In the genomic region with DNA sequence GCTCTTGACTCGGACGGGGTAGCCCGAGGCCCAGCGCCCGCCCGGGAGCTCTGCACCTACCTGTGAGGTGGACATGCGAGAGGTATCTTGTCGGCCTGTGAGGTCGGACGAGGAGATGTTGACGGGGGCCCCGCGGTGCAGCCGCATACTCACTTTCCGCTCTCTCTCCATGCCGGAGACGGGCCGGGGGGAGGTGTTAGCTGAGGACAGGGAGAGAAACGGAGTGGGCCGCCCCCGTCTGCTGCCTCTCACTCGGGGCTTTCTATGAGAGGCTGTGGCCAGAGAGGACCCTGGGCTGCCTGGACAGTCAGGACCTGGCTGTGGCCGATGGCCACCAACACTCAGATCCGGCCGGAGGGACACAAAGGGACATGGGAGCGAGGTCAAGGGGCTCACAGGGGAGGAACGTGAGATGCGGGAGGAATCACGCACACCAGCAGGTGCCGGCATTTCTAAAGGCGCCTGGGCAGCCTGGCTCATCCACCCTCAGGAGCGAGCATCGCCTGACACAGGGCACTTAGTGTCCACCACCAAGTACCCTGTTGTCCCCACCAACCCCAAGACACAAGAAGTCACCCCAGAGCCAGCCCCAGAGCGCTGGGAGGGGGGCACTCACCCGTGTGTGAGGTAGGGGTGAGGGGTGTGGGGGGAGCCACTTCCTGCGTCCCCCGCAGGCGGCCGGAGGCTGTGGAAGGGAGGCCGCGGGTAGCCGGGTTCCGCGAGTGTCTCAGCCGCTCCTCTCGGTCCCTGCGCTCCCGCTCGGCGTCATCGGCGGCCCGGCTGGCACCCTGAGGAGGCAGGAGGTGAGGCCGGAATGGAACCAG, we compare ENCODE assay signal across 19 cellular contexts. TPM values are rescaled to one million over a fixed set of nuclear protein-coding genes. Genes with fewer than 3 reads are reported as not detected.
DNase-seq lines count a peak whose midpoint lies in the region; ATAC-seq, FAIRE-seq and TF ChIP-seq lines count a peak whose summit lies in the region.
"Had no signal": no experiment of that assay in that cellular context is flagged by ENCODE, and none has a peak within 500 bp of the region (broad histone marks: within the 10 kb centered on the region; RNA-seq: fewer than 3 reads in every experiment).

No MANE protein-coding gene starts in this region.

- H3K27me3 Mint-ChIP-seq in activated CD4-positive, alpha-beta T cell treated with anti-CD3 and anti-CD28 coated beads, Interleukin-2, amount 10 ng/mL, durations not matched to agents 7 days and 5 days, result no peaks in the 10 kb centered on the region
- H3K27me3 Mint-ChIP-seq in mesothelial cell of epicardium (ENCODE audit: low read depth), result no peaks in the 10 kb centered on the region
- H3K27me3 Mint-ChIP-seq: activated naive CD8-positive, alpha-beta T cell had no signal

- in situ Hi-C loops in K562 (cut with MboI), result no loop called here

- ATAC-seq in K562, result no peak
- no peak for ATAC-seq in psoas muscle
- no peak for ATAC-seq in HG02571 (IDR thresholded peaks at IDR 0.05; ENCODE audit: unreplicated experiment)
- ATAC-seq: mucosa of descending colon, WTC11 had no signal

- H3K27ac ChIP-seq in K562 (ENCODE audit: extremely low read depth, low read depth, low read length) (no peak overlapping the region), psoas muscle (no peak overlapping the region), vagina (no peak overlapping the region)

- no peak for TF ChIP-seq RAD21 in K562 (CRISPR knock-in tag; conservative IDR thresholded peaks at IDR 0.05 in 1 of 2, IDR thresholded peaks at IDR 0.05 in 1 of 2)

- DNase-seq in activated CD4-positive, alpha-beta T cell treated with anti-CD3 and anti-CD28 coated beads, Interleukin-2, amount 10 ng/mL, durations not matched to agents 7 days and 5 days, result no peak
- no peak for DNase-seq in activated CD4-positive, alpha-beta T cell treated with anti-CD3 and anti-CD28 coated beads, Interleukin-2, amount 50 U/mL, for 4 hours
- DNase-seq in GM12892 (ENCODE audit: insufficient read length), result no peak
- no peak for DNase-seq in K562 (ENCODE audit: extremely low read depth in 1 of 4, low spot score in 3 of 4)
- peak; percentile 24 to 56 for DNase-seq in psoas muscle
- no peak for DNase-seq in mesothelial cell of epicardium (ENCODE audit: low spot score in 2 of 2, unreplicated experiment in 2 of 2)
- no peak for DNase-seq in vagina (ENCODE audit: extremely low spot score in 2 of 2)
- DNase-seq: BE2C; Karpas-422; NCI-H1048; NCI-H1930; NCI-H345; PC-9; stimulated activated CD4-positive, alpha-beta T cell treated with anti-CD3 and anti-CD28 coated beads, Interleukin-4, amount 100 ng/mL, for 24 hours had no signal

- H3K36me3 Mint-ChIP-seq in activated CD4-positive, alpha-beta T cell treated with anti-CD3 and anti-CD28 coated beads, Interleukin-2, amount 10 ng/mL, durations not matched to agents 7 days and 5 days (ENCODE audit: low read depth), result peaks cover 60% of the 10 kb centered on the region
- H3K36me3 Mint-ChIP-seq in mesothelial cell of epicardium, result peaks cover 44% of the 10 kb centered on the region

- H3K4me2 ChIP-seq in K562 (ENCODE audit: insufficient read depth, low read length), result no peak overlapping the region
- H3K4me2 ChIP-seq: PC-9 had no signal

- no TSS peak for BruUV-seq in K562 (replicated peaks; lab: Mats Ljungman, UMichigan)

- POLR2A ChIA-PET in activated CD4-positive, alpha-beta T cell treated with anti-CD3 and anti-CD28 coated beads, Interleukin-2, amount 10 ng/mL, durations not matched to agents 7 days and 5 days (lab: Charles Lee), result no interaction called here
- POLR2A ChIA-PET in K562 (lab: Yijun Ruan, JAX), result interaction anchor here (1.1 kb wide), 1 partner anchor 20 kb away, joined by 4 read pairs; no protein-coding TSS in a partner anchor

- H3K4me3 ChIP-seq in K562 (no peak overlapping the region), psoas muscle (no peak overlapping the region), vagina (no peak overlapping the region)
- H3K4me3 ChIP-seq: mucosa of descending colon, PC-9 had no signal

- peaks cover 19% of the 10 kb centered on the region for H3K4me1 Mint-ChIP-seq in activated CD4-positive, alpha-beta T cell treated with anti-CD3 and anti-CD28 coated beads, Interleukin-2, amount 10 ng/mL, durations not matched to agents 7 days and 5 days
- no peaks in the 10 kb centered on the region for H3K4me1 Mint-ChIP-seq in mesothelial cell of epicardium
- H3K4me1 Mint-ChIP-seq: WTC11 had no signal

- no peak overlapping the region for H3K4me3 Mint-ChIP-seq in activated CD4-positive, alpha-beta T cell treated with anti-CD3 and anti-CD28 coated beads, Interleukin-2, amount 10 ng/mL, durations not matched to agents 7 days and 5 days
- no peak overlapping the region for H3K4me3 Mint-ChIP-seq in mesothelial cell of epicardium
- H3K4me3 Mint-ChIP-seq: activated naive CD8-positive, alpha-beta T cell; T-helper 2 cell treated with Interferon-gamma antibody and Interleukin-4, amounts not matched to agents 5 μg/mL and 100 μg/mL, for 36 hours; WTC11 had no signal

- H3K27me3 ChIP-seq in K562 (ENCODE audit: control insufficient read depth in 2 of 2, insufficient read depth in 2 of 2, low read length in 2 of 2), result no peaks in the 10 kb centered on the region
- H3K27me3 ChIP-seq in psoas muscle (ENCODE audit: insufficient read depth in 3 of 3, low read length in 2 of 3), result no peaks in the 10 kb centered on the region
- no peaks in the 10 kb centered on the region for H3K27me3 ChIP-seq in vagina
- H3K27me3 ChIP-seq: BE2C had no signal

- TF ChIP-seq CTCF in K562 (IDR thresholded peaks at IDR 0.05 in 2 of 3, conservative IDR thresholded peaks at IDR 0.05 in 1 of 3; ENCODE audit: insufficient read depth in 2 of 3, low read depth in 1 of 3, low read length in 3 of 3) (no peak), psoas muscle (IDR thresholded peaks at IDR 0.05) (no peak), mesothelial cell of epicardium (IDR thresholded peaks at IDR 0.05; ENCODE audit: unreplicated experiment) (no peak), vagina (IDR thresholded peaks at IDR 0.05) (no peak)

- peak overlapping the region; percentile 54 for H3K27ac Mint-ChIP-seq in activated CD4-positive, alpha-beta T cell treated with anti-CD3 and anti-CD28 coated beads, Interleukin-2, amount 10 ng/mL, durations not matched to agents 7 days and 5 days
- no peak overlapping the region for H3K27ac Mint-ChIP-seq in mesothelial cell of epicardium
- H3K27ac Mint-ChIP-seq: T-helper 2 cell treated with Interferon-gamma antibody and Interleukin-4, amounts not matched to agents 5 μg/mL and 100 μg/mL, for 36 hours; WTC11 had no signal

- FAIRE-seq in GM12892 (lab: Jason Lieb, UNC) (no peak), K562 (lab: Jason Lieb, UNC) (no peak)

- H3K36me3 ChIP-seq in K562 (ENCODE audit: control insufficient read depth, insufficient read depth, low read length) (peaks cover 96% of the 10 kb centered on the region; the same call in 2 of the 3 replicates), psoas muscle (ENCODE audit: insufficient read depth in 1 of 2, low read depth in 1 of 2) (peaks cover 25 to 94% of the 10 kb centered on the region in 2 donors), vagina (peaks cover 0 to 92% of the 10 kb centered on the region in 2 donors)

- WGBS in K562 (ENCODE audit: insufficient coverage, low coverage, missing lambda C conversion rate), result 94% methylated on average over 22 of the region's 54 CpGs
- WGBS in psoas muscle, 3 donors, result 90 to 93% (median 92%) methylated on average over 53 to 54 of the region's 54 CpGs

- peak overlapping the region in 1 of 2 experiments; percentile 36; a peak in 1 of 4 replicates for H3K9ac ChIP-seq in K562 (ENCODE audit: insufficient read depth in 1 of 2, low read depth in 2 of 2, low read length in 2 of 2)

- TF ChIP-seq POLR2A in GM12892 (IDR thresholded peaks at IDR 0.05; ENCODE audit: low read depth, low read length), result peak; percentile 26
- no peak for TF ChIP-seq POLR2A in K562 (conservative IDR thresholded peaks at IDR 0.05)
- no peak for TF ChIP-seq POLR2A in vagina (IDR thresholded peaks at IDR 0.05)

- no peak overlapping the region for H2AFZ ChIP-seq in K562 (ENCODE audit: low read depth, low read length)
- H2AFZ ChIP-seq: PC-9 had no signal

- H3K4me1 ChIP-seq in K562 (replicated peaks in 1 of 2; ENCODE audit: control insufficient read depth in 2 of 2, insufficient read depth in 2 of 2, low read length in 2 of 2) (peaks cover 0 to 33% of the 10 kb centered on the region in 2 experiments; a peak in 2 of 5 replicates), psoas muscle (peaks cover 24% of the 10 kb centered on the region), vagina (peaks cover 38% of the 10 kb centered on the region)

- no peaks in the 10 kb centered on the region for H3K9me1 ChIP-seq in K562 (ENCODE audit: control insufficient read depth, insufficient read depth, low read length)

- H3K9me3 ChIP-seq in K562 (replicated peaks; ENCODE audit: control insufficient read depth, insufficient read depth, low read depth, low read length) (no peaks in the 10 kb centered on the region), psoas muscle (no peaks in the 10 kb centered on the region), vagina (no peaks in the 10 kb centered on the region)
- H3K9me3 ChIP-seq: BE2C, mucosa of descending colon had no signal

- TF ChIP-seq EP300 in K562 (IDR thresholded peaks at IDR 0.05; ENCODE audit: low read length), result no peak

- intact Hi-C loops in K562 (cut with micrococcal nuclease), result no loop called here
- intact Hi-C loops in psoas muscle (cut with DNase I), result loop anchor here in 1 of 2 donors (5.0 kb wide), 1 partner anchor 68 kb away; a partner anchor contains a TSS
- intact Hi-C loops in vagina (cut with DNase I), result no loop called here

- H4K20me1 ChIP-seq in K562 (replicated peaks; ENCODE audit: control insufficient read depth, insufficient read depth, low read length), result no peaks in the 10 kb centered on the region

- peaks cover 39% of the 10 kb centered on the region for H3K79me2 ChIP-seq in K562 (ENCODE audit: control insufficient read depth, insufficient read depth, low read length)

- H3K9me3 Mint-ChIP-seq in activated CD4-positive, alpha-beta T cell treated with anti-CD3 and anti-CD28 coated beads, Interleukin-2, amount 10 ng/mL, durations not matched to agents 7 days and 5 days, result no peaks in the 10 kb centered on the region
- no peaks in the 10 kb centered on the region for H3K9me3 Mint-ChIP-seq in mesothelial cell of epicardium
- H3K9me3 Mint-ChIP-seq: T-helper 2 cell treated with Interferon-gamma antibody and Interleukin-4, amounts not matched to agents 5 μg/mL and 100 μg/mL, for 36 hours; WTC11 had no signal

- CTCF ChIA-PET in activated CD4-positive, alpha-beta T cell treated with anti-CD3 and anti-CD28 coated beads, Interleukin-2, amount 10 ng/mL, durations not matched to agents 7 days and 5 days (lab: Charles Lee), result interaction anchor here (1.0 kb wide), 1 partner anchor 11 kb away, joined by 4 read pairs; no protein-coding TSS in a partner anchor
- CTCF ChIA-PET in K562 (lab: Yijun Ruan, JAX; ENCODE audit: low intra/inter-chr PET ratio), result no interaction called here

RNA-seq across cellular contexts. Expression of a gene that starts 20.2 kb away (rescaled TPM):
- total RNA-seq in activated CD4-positive, alpha-beta T cell treated with anti-CD3 and anti-CD28 coated beads, Interleukin-2, amount 10 ng/mL, durations not matched to agents 7 days and 5 days, result 100 to 1,000 TPM; 104 to 140 TPM
- polyA plus RNA-seq in GM12892 (2012; ENCODE audit: missing spikeins), result 56.1 TPM
- total RNA-seq in K562 (2011; cell fraction: chromatin; rRNA removed; ENCODE audit: low replicate concordance), result 2.9 and 6.6 TPM in 2 replicates
- 10.0 and 10.5 TPM in 2 replicates for total RNA-seq in K562 (2011; cell fraction: nucleolus; rRNA removed)
- 4.4 and 5.7 TPM in 2 replicates for total RNA-seq in K562 (2011; cell fraction: nucleoplasm; rRNA removed)
- total RNA-seq in K562 (2014; rRNA removed) (1.8 and 2.5 TPM in 2 replicates), K562 (2014; rRNA removed; fragmentation: Illumina TruSeq; extraction: Trizol) (0.11 and 0.13 TPM in 2 replicates), K562 (2015; rRNA removed; fragmentation: Illumina TruSeq; extraction: Trizol) (1.0 and 1.2 TPM in 2 replicates), K562 (2021) (2.9 and 5.4 TPM in 2 replicates), psoas muscle (100 to 1,000 TPM in 2 of 4 donors, 10 to 100 TPM in 2; 18.6 to 182 (median 70.1) TPM), mesothelial cell of epicardium (62.0 to 68.8 TPM (median 67.3 TPM) in 3 replicates), vagina (21.1 TPM)
- polyA plus RNA-seq in K562 (2011; rRNA removed) (3.7 and 8.3 TPM in 2 replicates), K562 (2014; fragmentation: Illumina TruSeq; extraction: Trizol) (0.58 and 0.78 TPM in 2 replicates), K562 (2014; fragmentation: Nextera tagmentation; extraction: Ambion mirVana) (not detected), K562 (2014; rRNA removed) (0.81 and 1.9 TPM in 2 replicates), psoas muscle (100 to 1,000 TPM; 102 to 263 (median 128) TPM)
- 9.7 and 12.8 TPM in 2 replicates for polyA plus RNA-seq in K562 (2011; cell fraction: cytosol; rRNA removed)
- polyA plus RNA-seq in K562 (2011; cell fraction: nucleus; rRNA removed), result 9.1 and 10.2 TPM in 2 replicates
- 4.9 and 9.3 TPM in 2 replicates for polyA plus RNA-seq in K562 (2012)
- 2.9 and 3.7 TPM in 2 replicates for polyA minus RNA-seq in K562 (2011; rRNA and poly(A)+ RNA removed)
- 7.0 and 15.5 TPM in 2 replicates for polyA minus RNA-seq in K562 (2011; cell fraction: cytosol; rRNA and poly(A)+ RNA removed)
- 4.8 and 6.9 TPM in 2 replicates for polyA minus RNA-seq in K562 (2011; cell fraction: nucleus; rRNA and poly(A)+ RNA removed)

RNA-seq across cellular contexts. Expression of a gene that starts 24.5 kb away (rescaled TPM):
- total RNA-seq in activated CD4-positive, alpha-beta T cell treated with anti-CD3 and anti-CD28 coated beads, Interleukin-2, amount 10 ng/mL, durations not matched to agents 7 days and 5 days, result 100 to 1,000 TPM; 115 to 142 TPM
- 52.3 TPM for polyA plus RNA-seq in GM12892 (2012; ENCODE audit: missing spikeins)
- total RNA-seq in K562 (2011; cell fraction: chromatin; rRNA removed; ENCODE audit: low replicate concordance), result 268 and 441 TPM in 2 replicates
- total RNA-seq in K562 (2011; cell fraction: nucleolus; rRNA removed), result 196 and 213 TPM in 2 replicates
- total RNA-seq in K562 (2011; cell fraction: nucleoplasm; rRNA removed), result 179 and 187 TPM in 2 replicates
- 26.1 and 39.0 TPM in 2 replicates for total RNA-seq in K562 (2014; rRNA removed)
- 35.9 and 41.3 TPM in 2 replicates for total RNA-seq in K562 (2014; rRNA removed; fragmentation: Illumina TruSeq; extraction: Trizol)
- 35.7 and 36.6 TPM in 2 replicates for total RNA-seq in K562 (2015; rRNA removed; fragmentation: Illumina TruSeq; extraction: Trizol)
- total RNA-seq in K562 (2021), result 95.3 and 114 TPM in 2 replicates
- 82.8 and 96.8 TPM in 2 replicates for polyA plus RNA-seq in K562 (2011; rRNA removed)
- 51.5 and 60.4 TPM in 2 replicates for polyA plus RNA-seq in K562 (2011; cell fraction: cytosol; rRNA removed)
- polyA plus RNA-seq in K562 (2011; cell fraction: nucleus; rRNA removed), result 306 and 488 TPM in 2 replicates
- polyA plus RNA-seq in K562 (2012), result 102 and 106 TPM in 2 replicates
- 123 and 133 TPM in 2 replicates for polyA plus RNA-seq in K562 (2014; fragmentation: Illumina TruSeq; extraction: Trizol)
- polyA plus RNA-seq in K562 (2014; fragmentation: Nextera tagmentation; extraction: Ambion mirVana), result 1 to 10 TPM; 6.5 to 7.4 TPM
- 81.0 and 90.3 TPM in 2 replicates for polyA plus RNA-seq in K562 (2014; rRNA removed)
- polyA minus RNA-seq in K562 (2011; rRNA and poly(A)+ RNA removed), result 56.2 and 74.7 TPM in 2 replicates
- polyA minus RNA-seq in K562 (2011; cell fraction: cytosol; rRNA and poly(A)+ RNA removed), result 45.7 and 51.3 TPM in 2 replicates
- polyA minus RNA-seq in K562 (2011; cell fraction: nucleus; rRNA and poly(A)+ RNA removed), result 71.1 and 74.9 TPM in 2 replicates
- total RNA-seq in psoas muscle, result 100 to 1,000 TPM in 3 of 4 donors, 10 to 100 TPM in 1; 73.5 to 139 (median 116) TPM
- 100 to 1,000 TPM in 1 of 3 donors, 10 to 100 TPM in 2; 74.3 to 124 (median 92.7) TPM for polyA plus RNA-seq in psoas muscle
- total RNA-seq in mesothelial cell of epicardium, result 202 to 212 TPM (median 204 TPM) in 3 replicates
- 67.8 TPM for total RNA-seq in vagina

RNA-seq across cellular contexts. Expression of a gene that starts 36.4 kb away (rescaled TPM):
- 10 to 100 TPM; 60.5 to 69.7 TPM for total RNA-seq in activated CD4-positive, alpha-beta T cell treated with anti-CD3 and anti-CD28 coated beads, Interleukin-2, amount 10 ng/mL, durations not matched to agents 7 days and 5 days
- polyA plus RNA-seq in GM12892 (2012; ENCODE audit: missing spikeins), result 47.8 TPM
- total RNA-seq in K562 (2011; cell fraction: chromatin; rRNA removed; ENCODE audit: low replicate concordance), result 238 and 466 TPM in 2 replicates
- total RNA-seq in K562 (2011; cell fraction: nucleolus; rRNA removed), result 176 and 211 TPM in 2 replicates
- total RNA-seq in K562 (2011; cell fraction: nucleoplasm; rRNA removed), result 135 and 163 TPM in 2 replicates
- total RNA-seq in K562 (2014; rRNA removed) (13.6 and 19.0 TPM in 2 replicates), K562 (2014; rRNA removed; fragmentation: Illumina TruSeq; extraction: Trizol) (10.7 TPM in 2 replicates), K562 (2015; rRNA removed; fragmentation: Illumina TruSeq; extraction: Trizol) (17.1 and 18.1 TPM in 2 replicates), K562 (2021) (33.8 and 36.0 TPM in 2 replicates), psoas muscle (10 to 100 TPM; 10.2 to 15.3 (median 12.4) TPM), mesothelial cell of epicardium (90.4 to 92.1 TPM (median 91.5 TPM) in 3 replicates), vagina (26.5 TPM)
- polyA plus RNA-seq in K562 (2011; rRNA removed) (26.3 and 31.1 TPM in 2 replicates), K562 (2014; fragmentation: Illumina TruSeq; extraction: Trizol) (12.9 and 19.9 TPM in 2 replicates), K562 (2014; fragmentation: Nextera tagmentation; extraction: Ambion mirVana) (1 to 10 TPM in 1 of 2 experiments, under 1 TPM in 1; 0.83 to 1.1 TPM), K562 (2014; rRNA removed) (34.8 and 36.2 TPM in 2 replicates), psoas muscle (10 to 100 TPM in 1 of 3 donors, 1 to 10 TPM in 2; 7.2 to 11.1 (median 8.6) TPM)
- polyA plus RNA-seq in K562 (2011; cell fraction: cytosol; rRNA removed), result 15.4 and 18.8 TPM in 2 replicates
- polyA plus RNA-seq in K562 (2011; cell fraction: nucleus; rRNA removed), result 146 and 224 TPM in 2 replicates
- polyA plus RNA-seq in K562 (2012), result 20.1 and 38.4 TPM in 2 replicates
- 15.9 and 16.8 TPM in 2 replicates for polyA minus RNA-seq in K562 (2011; rRNA and poly(A)+ RNA removed)
- 12.2 and 13.1 TPM in 2 replicates for polyA minus RNA-seq in K562 (2011; cell fraction: cytosol; rRNA and poly(A)+ RNA removed)
- 47.4 and 49.1 TPM in 2 replicates for polyA minus RNA-seq in K562 (2011; cell fraction: nucleus; rRNA and poly(A)+ RNA removed)

Comparison
In these comparisons a context has a peak if more than half of its experiments do, and no peak if none do; other contexts are left out.
1. DNase-seq: peak in psoas muscle (2 of 2); none in activated CD4-positive, alpha-beta T cell treated with anti-CD3 and anti-CD28 coated beads, Interleukin-2, amount 10 ng/mL, durations not matched to agents 7 days and 5 days (single experiment), activated CD4-positive, alpha-beta T cell treated with anti-CD3 and anti-CD28 coated beads, Interleukin-2, amount 50 U/mL, for 4 hours (0 of 2), GM12892 (single experiment), K562 (0 of 4), mesothelial cell of epicardium (0 of 2) and vagina (0 of 2).